17 cellular contexts compared by ENCODE assay signal in the genomic region with DNA sequence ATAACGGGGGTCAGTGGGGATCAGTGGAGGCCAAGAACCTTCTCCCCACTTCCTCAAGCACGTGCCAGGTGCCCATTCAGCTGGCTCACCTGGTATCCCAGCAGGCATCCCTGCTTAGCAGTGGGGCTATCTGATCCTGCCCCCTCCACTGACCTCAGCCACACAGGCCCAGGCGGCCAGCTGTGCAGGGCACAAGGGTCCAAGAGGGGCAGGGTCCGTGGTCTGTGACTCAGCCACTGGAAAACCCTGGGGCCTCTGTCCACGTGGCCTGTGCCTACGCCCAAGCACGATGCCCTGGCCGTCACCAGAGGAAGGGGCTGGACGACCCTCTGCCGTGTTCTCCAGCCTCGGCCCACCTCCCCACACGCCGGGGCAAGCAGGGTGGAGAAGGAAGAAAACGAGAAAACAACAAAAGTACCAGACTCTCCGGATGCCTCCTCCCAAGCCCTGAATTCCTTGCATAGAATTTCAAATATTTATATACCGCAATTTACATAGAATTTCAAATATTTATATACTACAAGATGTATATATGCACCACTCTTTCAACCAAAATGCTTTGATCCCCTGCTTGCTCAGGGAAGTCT. TPM values are rescaled to one million over a fixed set of nuclear protein-coding genes. Genes with fewer than 3 reads are reported as not detected.
"Had no signal": no experiment of that assay in that cellular context is flagged by ENCODE, and none has a peak within 500 bp of the region (broad histone marks: within the 10 kb centered on the region; RNA-seq: fewer than 3 reads in every experiment).

No MANE protein-coding gene starts in this region.

- FAIRE-seq: bronchial epithelial cell had no signal

- ATAC-seq: lower lobe of right lung; naive thymus-derived CD4-positive, alpha-beta T cell; psoas muscle; stimulated activated naive CD8-positive, alpha-beta T cell treated with anti-CD3 and anti-CD28 coated beads, Interleukin-15, Interleukin-2, amounts not matched to agents 100 U/mL and 50 U/mL, for 24 hours; T-cell had no signal

- H3K27ac ChIP-seq: lower lobe of right lung, psoas muscle, SK-N-MC, uterus had no signal

- H3K4me3 ChIP-seq: lower lobe of right lung, psoas muscle, sigmoid colon, SK-N-MC, uterus had no signal

- H3K27me3 Mint-ChIP-seq: activated B cell treated with CpG ODN at 0.5 μM for 24 hours had no signal

- H3K36me3 Mint-ChIP-seq: activated naive CD8-positive, alpha-beta T cell; naive thymus-derived CD4-positive, alpha-beta T cell; T-cell had no signal

- H3K9me3 Mint-ChIP-seq: T-cell had no signal

- H3K9me3 ChIP-seq: psoas muscle, sigmoid colon, uterus had no signal

- H3K27ac Mint-ChIP-seq: activated B cell treated with CpG ODN at 0.5 μM for 24 hours; activated naive CD8-positive, alpha-beta T cell; naive thymus-derived CD4-positive, alpha-beta T cell; T-cell had no signal

- H3K27me3 ChIP-seq: sigmoid colon, uterus had no signal

- H3K4me3 Mint-ChIP-seq: activated B cell treated with CpG ODN at 0.5 μM for 24 hours; activated naive CD8-positive, alpha-beta T cell; naive thymus-derived CD4-positive, alpha-beta T cell; T-cell had no signal

- H3K36me3 ChIP-seq: uterus had no signal

- DNase-seq: activated B cell treated with CpG ODN at 0.5 μM for 24 hours; activated gamma-delta T cell; activated T-cell treated with anti-CD3 and anti-CD28 coated beads, Interleukin-2, amount 50 U/mL, for 1 hour; effector CD4-positive, alpha-beta T cell; hypothalamus; lower lobe of right lung; naive thymus-derived CD4-positive, alpha-beta T cell; psoas muscle; sigmoid colon; stimulated activated CD4-positive, alpha-beta T cell treated with anti-CD3 and anti-CD28 coated beads, Interleukin-12 subunit alpha, Interleukin-12 subunit beta, amount 100 ng/mL, for 4 hours; stimulated activated naive CD8-positive, alpha-beta T cell treated with anti-CD3 and anti-CD28 coated beads, Interleukin-15, Interleukin-2, amounts not matched to agents 100 U/mL and 50 U/mL, for 24 hours; T-cell; T1000 had no signal

RNA-seq across cellular contexts. Expression of gene PXDC1, which starts 12.1 kb away (rescaled TPM):
- polyA plus RNA-seq: naive thymus-derived CD4-positive, alpha-beta T cell had no signal
